In the genomic region with DNA sequence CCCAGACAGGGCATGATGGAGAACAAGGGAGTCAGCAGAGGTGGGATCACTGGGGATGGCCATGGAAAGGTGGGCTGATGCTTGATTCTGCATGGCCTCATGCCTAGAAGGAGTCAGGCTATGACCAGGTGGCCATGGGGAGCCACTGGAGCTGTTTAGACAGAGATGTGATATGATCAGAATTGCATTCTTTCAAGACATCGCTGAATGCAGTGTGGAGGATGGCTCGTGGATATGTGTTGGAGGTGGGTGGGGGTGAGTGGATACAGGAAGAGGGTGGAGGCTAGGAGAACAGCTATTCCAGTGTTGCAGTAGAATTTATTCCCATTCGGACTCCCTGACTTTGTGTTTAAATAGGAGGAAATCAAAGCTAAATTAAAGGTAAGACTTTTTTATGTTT, we compare ENCODE assay signal across 22 cellular contexts.
"Had no signal": no experiment of that assay in that cellular context is flagged by ENCODE, and none has a peak within 500 bp of the region (broad histone marks: within the 10 kb centered on the region; RNA-seq: fewer than 3 reads in every experiment).

No MANE protein-coding gene starts in this region.

- H3K4me3 ChIP-seq: colonic mucosa, coronary artery, esophagus muscularis mucosa, esophagus squamous epithelium, gastrocnemius medialis, gastroesophageal sphincter, heart left ventricle, heart right ventricle had no signal

- H3K27me3 ChIP-seq: colonic mucosa, esophagus muscularis mucosa, esophagus squamous epithelium, foreskin keratinocyte, gastrocnemius medialis, gastroesophageal sphincter, heart left ventricle, heart right ventricle had no signal

- H3K27ac ChIP-seq: colonic mucosa, coronary artery, epithelial cell of prostate, esophagus muscularis mucosa, esophagus squamous epithelium, foreskin keratinocyte, gastrocnemius medialis, gastroesophageal sphincter, heart left ventricle, heart right ventricle had no signal

- DNase-seq: colonic mucosa; cortex of kidney; dermis blood vessel endothelial cell; effector CD4-positive, alpha-beta T cell; effector CD8-positive, alpha-beta T cell; effector memory CD4-positive, alpha-beta T cell; effector memory CD8-positive, alpha-beta T cell; endodermal cell; erythroblast; esophagus squamous epithelium; foreskin fibroblast; foreskin keratinocyte; foreskin melanocyte; gastrocnemius medialis; glutamatergic neuron; head of caudate nucleus; heart left ventricle; heart right ventricle had no signal
